In genomic region chr9:133238272-133238850, GRCh38 we compare ENCODE assay signal across 8 cellular contexts. TPM values are rescaled to one million over a fixed set of nuclear protein-coding genes. Genes with fewer than 3 reads are reported as not detected.
DNase-seq lines count a peak whose midpoint lies in the region; ATAC-seq and TF ChIP-seq lines count a peak whose summit lies in the region.

No MANE protein-coding gene starts in this region.

- H3K27ac ChIP-seq in ascending aorta (peak overlapping the region; percentile 4 to 70), gastrocnemius medialis (peak overlapping the region; percentile 50 to 81 (median 66))

- H3K9me3 ChIP-seq in ascending aorta = no peaks in the 10 kb centered on the region
- no peaks in the 10 kb centered on the region for H3K9me3 ChIP-seq in gastrocnemius medialis

- TF ChIP-seq POLR2A in gastrocnemius medialis (IDR thresholded peaks at IDR 0.05) = no peak

- no peaks in the 10 kb centered on the region for H3K27me3 ChIP-seq in ascending aorta
- peaks cover 7 to 18% (median 13%) of the 10 kb centered on the region in 3 donors for H3K27me3 ChIP-seq in gastrocnemius medialis

- H3K4me1 ChIP-seq in ascending aorta = no peaks in the 10 kb centered on the region
- H3K4me1 ChIP-seq in gastrocnemius medialis = peaks cover 13 to 14% of the 10 kb centered on the region in 2 donors

- in situ Hi-C loops in gastrocnemius medialis (cut with MboI; ENCODE audit: low sequenced_read_pairs in 4 of 4) = no loop called here

- intact Hi-C loops in ascending aorta (cut with DNase I) (no loop called here), gastrocnemius medialis (cut with DNase I; ENCODE audit: low total_unique reads) (no loop called here)

- POLR2A ChIA-PET in AG04449 (lab: Yijun Ruan, JAX) = no interaction called here

- H3K4me3 ChIP-seq in AG04449 (ENCODE audit: low read depth, low read length) (peak overlapping the region; percentile 29), ascending aorta (peak overlapping the region; percentile 21 to 33), gastrocnemius medialis (peak overlapping the region; percentile 17 to 36 (median 26))

- CTCF ChIA-PET in AG04449 (lab: Yijun Ruan, JAX) = interaction anchor here (1.1 to 2.6 kb wide), 2 partner anchors 46 to 50 kb away, joined by 3 to 7 read pairs; no protein-coding TSS in a partner anchor

- DNase-seq in AG04449 (ENCODE audit: low read depth, low spot score) (no peak), NCI-H226 (peak; percentile 82), ascending aorta (ENCODE audit: low spot score in 2 of 2) (peak in 1 of 2 donors; percentile 70), iPS DF 4.7 (ENCODE audit: extremely low read depth, low spot score) (peak; percentile 78), gastrocnemius medialis (peak; percentile 22 to 36)

- TF ChIP-seq CTCF in AG04449 (IDR thresholded peaks at IDR 0.05; ENCODE audit: insufficient read depth, low read length, missing control alignments) (no peak), ascending aorta (IDR thresholded peaks at IDR 0.05) (no peak), gastrocnemius medialis (IDR thresholded peaks at IDR 0.05 in 4 of 5, conservative IDR thresholded peaks at IDR 0.05 in 1 of 5) (no peak)

- no peaks in the 10 kb centered on the region for H3K36me3 ChIP-seq in ascending aorta
- no peaks in the 10 kb centered on the region for H3K36me3 ChIP-seq in gastrocnemius medialis

- ATAC-seq in gastrocnemius medialis = peak; percentile 28 to 44
- no peak for ATAC-seq in GM19452 (IDR thresholded peaks at IDR 0.05; ENCODE audit: unreplicated experiment)
- ATAC-seq in HG02623 (IDR thresholded peaks at IDR 0.05; ENCODE audit: unreplicated experiment) = no peak
- ATAC-seq in HG03175 (IDR thresholded peaks at IDR 0.05; ENCODE audit: unreplicated experiment) = no peak

RNA-seq across cellular contexts. Expression of gene OBP2B, which starts 29.3 kb away (rescaled TPM):
- total RNA-seq in ascending aorta (not detected), gastrocnemius medialis (not detected)

RNA-seq across cellular contexts. Expression of gene ABO, which starts 36.6 kb away (rescaled TPM):
- 4.8 TPM for total RNA-seq in ascending aorta
- 1 to 10 TPM in 1 of 4 donors, under 1 TPM in 2, not detected in 1; 0.24 to 2.4 (median 0.44) TPM for total RNA-seq in gastrocnemius medialis

Comparison
In these comparisons a context has a peak if more than half of its experiments do, and no peak if none do; other contexts are left out.
1. ATAC-seq: peak in gastrocnemius medialis (2 of 2); none in GM19452 (single experiment), HG02623 (single experiment) and HG03175 (single experiment).
2. Peak in every context shown above with its lines, with median percentiles within 50 percentile points of each other: H3K4me3 ChIP-seq.